1 cellular context compared by ENCODE assay signal in the genomic region with DNA sequence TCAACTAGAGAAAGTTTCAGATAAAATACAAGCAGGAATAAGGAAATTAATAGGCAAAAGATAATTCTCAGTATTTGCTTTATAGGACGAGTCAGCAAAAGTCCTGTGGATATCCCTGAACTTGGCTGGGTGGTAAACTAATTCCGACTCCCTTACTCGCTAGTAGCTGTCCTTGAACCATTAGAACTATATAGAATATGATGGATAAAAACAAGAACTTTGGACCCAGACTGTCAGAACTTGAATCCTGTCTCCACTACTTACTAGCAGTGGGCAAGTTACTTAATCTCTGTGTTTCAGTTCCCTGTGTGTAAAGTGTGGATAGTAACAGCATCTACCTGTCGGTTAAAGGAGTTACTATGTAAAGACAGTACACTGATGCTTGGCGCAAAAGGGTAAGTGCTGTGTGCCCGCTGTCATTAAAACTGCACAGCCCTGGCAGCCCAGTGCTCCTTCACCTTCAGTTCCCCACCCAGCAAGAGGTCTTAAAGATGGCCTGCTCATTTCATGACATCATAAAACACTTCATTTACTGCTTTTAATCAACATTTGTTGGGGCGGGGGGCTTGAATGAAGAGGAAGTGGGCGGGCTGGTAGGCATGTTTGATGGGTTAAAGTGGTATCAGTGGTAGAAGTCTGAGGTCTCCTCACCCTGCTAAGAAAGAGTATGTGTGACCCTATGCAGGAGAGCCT.
TF ChIP-seq lines count a peak whose summit lies in the region.

No MANE protein-coding gene starts in this region.

TF ChIP-seq in HEK293, 187 proteins besides CTCF, POLR2A, EP300 and RAD21 (continued from another document):
- TF ChIP-seq, protein P1, sequence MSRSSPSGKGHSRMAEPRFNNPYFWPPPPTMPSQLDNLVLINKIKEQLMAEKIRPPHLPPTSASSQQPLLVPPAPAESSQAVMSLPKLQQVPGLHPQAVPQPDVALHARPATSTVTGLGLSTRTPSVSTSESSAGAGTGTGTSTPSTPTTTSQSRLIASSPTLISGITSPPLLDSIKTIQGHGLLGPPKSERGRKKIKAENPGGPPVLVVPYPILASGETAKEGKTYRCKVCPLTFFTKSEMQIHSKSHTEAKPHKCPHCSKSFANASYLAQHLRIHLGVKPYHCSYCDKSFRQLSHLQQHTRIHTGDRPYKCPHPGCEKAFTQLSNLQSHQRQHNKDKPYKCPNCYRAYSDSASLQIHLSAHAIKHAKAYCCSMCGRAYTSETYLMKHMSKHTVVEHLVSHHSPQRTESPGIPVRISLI (tag by site-specific recombination; IDR thresholded peaks at IDR 0.05), result no peak
